ENCODE assay signal across 10 cellular contexts in the genomic region with DNA sequence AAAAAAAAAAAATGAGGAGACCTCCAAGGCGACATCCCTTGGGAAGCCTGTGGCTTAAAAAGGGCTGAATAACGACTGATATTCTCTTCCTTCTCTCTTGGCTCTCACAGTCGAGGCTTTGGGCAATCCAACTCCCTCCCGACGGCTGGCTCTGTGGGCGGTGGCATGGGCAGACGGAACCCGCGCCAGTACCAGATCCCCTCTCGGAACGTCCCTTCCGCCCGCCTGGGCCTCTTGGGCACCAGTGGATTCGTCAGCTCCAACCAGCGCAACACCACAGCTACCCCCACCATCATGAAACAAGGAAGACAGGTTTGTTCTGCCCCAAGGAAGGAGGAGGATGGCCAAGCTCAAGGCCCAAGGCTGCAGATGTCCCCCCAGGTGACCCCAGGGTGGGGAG.
"Had no signal": no experiment of that assay in that cellular context is flagged by ENCODE, and none has a peak within 500 bp of the region (broad histone marks: within the 10 kb centered on the region; RNA-seq: fewer than 3 reads in every experiment).

No MANE protein-coding gene starts in this region.

- H3K4me3 ChIP-seq: lung, ovary, smooth muscle cell, tibial nerve had no signal

- H3K9me3 ChIP-seq: ovary, tibial nerve had no signal

- H3K4me2 ChIP-seq: smooth muscle cell had no signal

- DNase-seq: activated CD4-positive, alpha-beta memory T cell treated with anti-CD3 and anti-CD28 coated beads for 36 hours; activated CD4-positive, alpha-beta T cell treated with anti-CD3 and anti-CD28 coated beads for 1 hour; dermis blood vessel endothelial cell; kidney glomerular epithelial cell; retina; T-helper 9 cell had no signal

- H3K27me3 ChIP-seq: ovary, tibial nerve had no signal

- H3K27ac ChIP-seq: ovary had no signal

- H3K36me3 ChIP-seq: ovary had no signal
